16 cellular contexts compared by ENCODE assay signal in genomic region chr2:196535742-196536141, GRCh38. TPM values are rescaled to one million over a fixed set of nuclear protein-coding genes. Genes with fewer than 3 reads are reported as not detected.
DNase-seq lines count a peak whose midpoint lies in the region; ATAC-seq and TF ChIP-seq lines count a peak whose summit lies in the region.
"Had no signal": no experiment of that assay in that cellular context is flagged by ENCODE, and none has a peak within 500 bp of the region (broad histone marks: within the 10 kb centered on the region; RNA-seq: fewer than 3 reads in every experiment).

No MANE protein-coding gene starts in this region.

- peak overlapping the region; percentile 85 for H3K27ac ChIP-seq in left ventricle myocardium inferior (replicated peaks)
- no peak overlapping the region for H3K27ac ChIP-seq in right atrium auricular region
- H3K27ac ChIP-seq in temporal lobe (ENCODE audit: low read depth, low read length), result peak overlapping the region; percentile 34
- no peak overlapping the region for H3K27ac ChIP-seq in stomach

- TF ChIP-seq EP300 in stomach (IDR thresholded peaks at IDR 0.05), result no peak

- no peak for TF ChIP-seq POLR2A in stomach (IDR thresholded peaks at IDR 0.05)

- ATAC-seq in GM21619 (IDR thresholded peaks at IDR 0.05; ENCODE audit: unreplicated experiment) (no peak), HG02884 (IDR thresholded peaks at IDR 0.05; ENCODE audit: unreplicated experiment) (no peak)
- ATAC-seq: activated T-cell treated with anti-CD3 and anti-CD28 coated beads, Interleukin-2, amount 50 U/mL, for 72 hours had no signal

- peaks cover 42% of the 10 kb centered on the region for H3K4me1 ChIP-seq in left ventricle myocardium inferior
- H3K4me1 ChIP-seq in right atrium auricular region, result peaks cover 0 to 4% of the 10 kb centered on the region in 2 donors
- no peaks in the 10 kb centered on the region for H3K4me1 ChIP-seq in stomach

- no peaks in the 10 kb centered on the region for H3K36me3 ChIP-seq in left ventricle myocardium inferior
- no peaks in the 10 kb centered on the region for H3K36me3 ChIP-seq in right atrium auricular region
- H3K36me3 ChIP-seq in stomach, result no peaks in the 10 kb centered on the region

- H3K4me3 ChIP-seq in left ventricle myocardium inferior (no peak overlapping the region), right atrium auricular region (no peak overlapping the region), choroid plexus epithelial cell (ENCODE audit: low read depth, low read length) (no peak overlapping the region), stomach (no peak overlapping the region)

- no peaks in the 10 kb centered on the region for H3K9me3 ChIP-seq in left ventricle myocardium inferior (replicated peaks)
- H3K9me3 ChIP-seq in right atrium auricular region, result no peaks in the 10 kb centered on the region
- H3K9me3 ChIP-seq in stomach, result no peaks in the 10 kb centered on the region

- 7 to 31% (median 17%) methylated on average over 1 of the region's 1 CpG for WGBS in stomach, 5 donors

- H3K27me3 ChIP-seq in left ventricle myocardium inferior (ENCODE audit: low read depth) (no peaks in the 10 kb centered on the region), right atrium auricular region (no peaks in the 10 kb centered on the region), stomach (no peaks in the 10 kb centered on the region)

- DNase-seq in left ventricle myocardium inferior (no peak), right atrium auricular region (ENCODE audit: low spot score) (no peak), NCI-H69 (lab: John Stamatoyannopoulos, UW) (peak; percentile 10), choroid plexus epithelial cell (ENCODE audit: low read depth) (peak; percentile 25), stomach (no peak)
- DNase-seq: activated T-cell treated with anti-CD3 and anti-CD28 coated beads, Interleukin-2, amount 50 U/mL, for 72 hours; central memory CD4-positive, alpha-beta T cell; DMS153; immature natural killer cell; NCI-H1694 treated with DMSO at 0.1 percent for 48 hours; NCI-H774; SIG-M5; T1000 had no signal

- intact Hi-C loops in left ventricle myocardium inferior (cut with micrococcal nuclease) (no loop called here), stomach (cut with DNase I; ENCODE audit: low total_unique reads) (no loop called here)

- TF ChIP-seq CTCF in left ventricle myocardium inferior (IDR thresholded peaks at IDR 0.05; ENCODE audit: borderline replicate concordance) (no peak), right atrium auricular region (IDR thresholded peaks at IDR 0.05) (no peak), choroid plexus epithelial cell (conservative IDR thresholded peaks at IDR 0.05; ENCODE audit: low read depth, low read length) (peak; percentile 18), stomach (IDR thresholded peaks at IDR 0.05) (no peak)

RNA-seq across cellular contexts. Expression of gene HECW2, which starts 57.6 kb away (rescaled TPM):
- total RNA-seq in left ventricle myocardium inferior (16.1 TPM), right atrium auricular region (10 to 100 TPM; 11.6 to 17.9 TPM), temporal lobe (28.0 TPM), stomach (10 to 100 TPM in 1 of 5 donors, 1 to 10 TPM in 2, under 1 TPM in 2; under 0.01 to 51.0 (median 5.2) TPM)
- polyA plus RNA-seq in stomach, result 1 to 10 TPM in 1 of 3 donors, under 1 TPM in 2; 0.75 to 1.2 (median 0.76) TPM

Comparison
In these comparisons a context has a peak if more than half of its experiments do, and no peak if none do; other contexts are left out.
1. H3K27ac ChIP-seq: peak in left ventricle myocardium inferior (single experiment) and temporal lobe (single experiment); none in right atrium auricular region (0 of 2) and stomach (0 of 5).
2. DNase-seq: peak in NCI-H69 (single experiment) and choroid plexus epithelial cell (single experiment); none in left ventricle myocardium inferior (single experiment), right atrium auricular region (single experiment) and stomach (single experiment).